In the genomic region with DNA sequence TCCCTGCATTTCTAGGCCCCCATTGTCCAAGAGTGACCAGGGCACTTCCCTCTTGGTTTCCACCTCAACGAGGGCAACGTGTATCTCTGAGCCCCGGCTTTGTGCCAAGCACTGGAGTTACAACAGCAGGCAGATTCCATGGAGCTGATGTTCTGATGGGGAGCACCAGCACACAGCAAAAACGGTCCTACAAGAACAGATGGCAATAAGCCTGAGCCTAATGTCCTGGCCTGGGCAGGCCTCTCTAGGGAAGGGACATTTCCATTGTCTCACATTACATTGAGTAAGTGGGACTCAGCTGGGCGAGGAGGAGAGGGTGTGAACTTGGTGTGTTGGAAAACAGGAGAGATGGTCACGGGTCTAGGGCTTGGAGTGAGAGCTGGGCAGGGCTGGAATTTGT, we compare ENCODE assay signal across 1 cellular context.
TF ChIP-seq lines count a peak whose summit lies in the region.

No MANE protein-coding gene starts in this region.

TF ChIP-seq in HepG2, 621 proteins besides CTCF, POLR2A, EP300 and RAD21:
- TF ChIP-seq NRL (CRISPR knock-in tag; IDR thresholded peaks at IDR 0.05; ENCODE audit: borderline replicate concordance) (0 out of 2 replicates have a peak, but pooled peaks have one; percentile 7), FOXA1 (IDR thresholded peaks at IDR 0.05) (no peak), FOXA1 (CRISPR knock-in tag; IDR thresholded peaks at IDR 0.05) (no peak), MEIS2 (CRISPR knock-in tag; IDR thresholded peaks at IDR 0.05) (no peak), ARNTL (CRISPR knock-in tag; IDR thresholded peaks at IDR 0.05) (no peak), ZNF12 (CRISPR knock-in tag; IDR thresholded peaks at IDR 0.05) (no peak), SSRP1 (CRISPR knock-in tag; IDR thresholded peaks at IDR 0.05) (no peak), ZNF660 (CRISPR knock-in tag; IDR thresholded peaks at IDR 0.05; ENCODE audit: borderline replicate concordance, low read depth) (no peak)
- TF ChIP-seq, protein P1, sequence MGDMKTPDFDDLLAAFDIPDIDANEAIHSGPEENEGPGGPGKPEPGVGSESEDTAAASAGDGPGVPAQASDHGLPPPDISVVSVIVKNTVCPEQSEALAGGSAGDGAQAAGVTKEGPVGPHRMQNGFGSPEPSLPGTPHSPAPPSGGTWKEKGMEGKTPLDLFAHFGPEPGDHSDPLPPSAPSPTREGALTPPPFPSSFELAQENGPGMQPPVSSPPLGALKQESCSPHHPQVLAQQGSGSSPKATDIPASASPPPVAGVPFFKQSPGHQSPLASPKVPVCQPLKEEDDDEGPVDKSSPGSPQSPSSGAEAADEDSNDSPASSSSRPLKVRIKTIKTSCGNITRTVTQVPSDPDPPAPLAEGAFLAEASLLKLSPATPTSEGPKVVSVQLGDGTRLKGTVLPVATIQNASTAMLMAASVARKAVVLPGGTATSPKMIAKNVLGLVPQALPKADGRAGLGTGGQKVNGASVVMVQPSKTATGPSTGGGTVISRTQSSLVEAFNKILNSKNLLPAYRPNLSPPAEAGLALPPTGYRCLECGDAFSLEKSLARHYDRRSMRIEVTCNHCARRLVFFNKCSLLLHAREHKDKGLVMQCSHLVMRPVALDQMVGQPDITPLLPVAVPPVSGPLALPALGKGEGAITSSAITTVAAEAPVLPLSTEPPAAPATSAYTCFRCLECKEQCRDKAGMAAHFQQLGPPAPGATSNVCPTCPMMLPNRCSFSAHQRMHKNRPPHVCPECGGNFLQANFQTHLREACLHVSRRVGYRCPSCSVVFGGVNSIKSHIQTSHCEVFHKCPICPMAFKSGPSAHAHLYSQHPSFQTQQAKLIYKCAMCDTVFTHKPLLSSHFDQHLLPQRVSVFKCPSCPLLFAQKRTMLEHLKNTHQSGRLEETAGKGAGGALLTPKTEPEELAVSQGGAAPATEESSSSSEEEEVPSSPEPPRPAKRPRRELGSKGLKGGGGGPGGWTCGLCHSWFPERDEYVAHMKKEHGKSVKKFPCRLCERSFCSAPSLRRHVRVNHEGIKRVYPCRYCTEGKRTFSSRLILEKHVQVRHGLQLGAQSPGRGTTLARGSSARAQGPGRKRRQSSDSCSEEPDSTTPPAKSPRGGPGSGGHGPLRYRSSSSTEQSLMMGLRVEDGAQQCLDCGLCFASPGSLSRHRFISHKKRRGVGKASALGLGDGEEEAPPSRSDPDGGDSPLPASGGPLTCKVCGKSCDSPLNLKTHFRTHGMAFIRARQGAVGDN (CRISPR knock-in tag; IDR thresholded peaks at IDR 0.05), result 0 out of 2 replicates have a peak, but pooled peaks have one; percentile 22
